Comparison of ENCODE assay signal across 15 cellular contexts in genomic region chr11:96095884-96096301, GRCh38.
DNase-seq lines count a peak whose midpoint lies in the region; ATAC-seq and TF ChIP-seq lines count a peak whose summit lies in the region.
"Had no signal": no experiment of that assay in that cellular context is flagged by ENCODE, and none has a peak within 500 bp of the region (broad histone marks: within the 10 kb centered on the region; RNA-seq: fewer than 3 reads in every experiment).

No MANE protein-coding gene starts in this region.

- H3K27ac Mint-ChIP-seq in activated naive CD8-positive, alpha-beta T cell treated with anti-CD3 and anti-CD28 coated beads for 36 hours, result peak overlapping the region; percentile 5
- H3K27ac Mint-ChIP-seq: dendritic cell treated with granulocyte-macrophage colony-stimulating factor and Interleukin-4, amounts not matched to agents 40 ng/mL and 50 ng/mL, for 4 days; WTC11 had no signal

- DNase-seq in NCI-H1417 (lab: John Stamatoyannopoulos, UW) (peak in 2 of 3 experiments; percentile 2 to 15), NCI-H1417 treated with DMSO at 0.1 percent for 48 hours (lab: John Stamatoyannopoulos, UW) (no peak), lower lobe of right lung (no peak), thyroid gland (peak; percentile 64 to 70), tibial nerve (ENCODE audit: low spot score in 2 of 2) (no peak)
- DNase-seq in activated naive CD8-positive, alpha-beta T cell treated with anti-CD3 and anti-CD28 coated beads for 36 hours, result no peak
- DNase-seq: COR-L47, NCI-H2107 had no signal

- H3K36me3 ChIP-seq in lower lobe of right lung (peaks cover 8% of the 10 kb centered on the region), thyroid gland (peaks cover 0 to 4% of the 10 kb centered on the region in 2 donors), tibial nerve (peaks cover 0 to 9% (median 0%) of the 10 kb centered on the region in 3 donors)

- peaks cover 62% of the 10 kb centered on the region for H3K4me1 Mint-ChIP-seq in activated naive CD8-positive, alpha-beta T cell treated with anti-CD3 and anti-CD28 coated beads for 36 hours

- no peak overlapping the region for H3K4me3 ChIP-seq in lower lobe of right lung
- H3K4me3 ChIP-seq in thyroid gland (replicated peaks in 1 of 3), result no peak overlapping the region
- no peak overlapping the region for H3K4me3 ChIP-seq in tibial nerve
- H3K4me3 ChIP-seq: SK-N-MC had no signal

- H3K27me3 ChIP-seq in lower lobe of right lung (ENCODE audit: low read depth) (no peaks in the 10 kb centered on the region), thyroid gland (no peaks in the 10 kb centered on the region), tibial nerve (no peaks in the 10 kb centered on the region)

- H3K9me3 ChIP-seq in lower lobe of right lung (no peaks in the 10 kb centered on the region), thyroid gland (no peaks in the 10 kb centered on the region), tibial nerve (no peaks in the 10 kb centered on the region)

- TF ChIP-seq POLR2A in thyroid gland (IDR thresholded peaks at IDR 0.05), result peak in 1 of 2 donors; percentile 45
- TF ChIP-seq POLR2A in tibial nerve (IDR thresholded peaks at IDR 0.05), result no peak

- TF ChIP-seq EP300 in tibial nerve (IDR thresholded peaks at IDR 0.05), result no peak

- no peaks in the 10 kb centered on the region for H3K27me3 Mint-ChIP-seq in activated naive CD8-positive, alpha-beta T cell treated with anti-CD3 and anti-CD28 coated beads for 36 hours
- H3K27me3 Mint-ChIP-seq: dendritic cell treated with granulocyte-macrophage colony-stimulating factor and Interleukin-4, amounts not matched to agents 40 ng/mL and 50 ng/mL, for 4 days had no signal

- ATAC-seq in lower lobe of right lung, result peak; percentile 87 to 90
- no peak for ATAC-seq in GM18861 (IDR thresholded peaks at IDR 0.05; ENCODE audit: unreplicated experiment)
- no peak for ATAC-seq in HG02938 (IDR thresholded peaks at IDR 0.05; ENCODE audit: unreplicated experiment)
- ATAC-seq: sciatic nerve, WTC11 had no signal

- H3K4me1 ChIP-seq in lower lobe of right lung (peaks cover 44% of the 10 kb centered on the region), thyroid gland (peaks cover 55 to 65% of the 10 kb centered on the region in 2 donors), tibial nerve (peaks cover 5 to 82% (median 33%) of the 10 kb centered on the region in 4 donors)

- H3K4me3 Mint-ChIP-seq in activated naive CD8-positive, alpha-beta T cell treated with anti-CD3 and anti-CD28 coated beads for 36 hours, result no peak overlapping the region
- H3K4me3 Mint-ChIP-seq: dendritic cell treated with granulocyte-macrophage colony-stimulating factor and Interleukin-4, amounts not matched to agents 40 ng/mL and 50 ng/mL, for 4 days; WTC11 had no signal

- no peak for TF ChIP-seq CTCF in lower lobe of right lung (IDR thresholded peaks at IDR 0.05)
- no peak for TF ChIP-seq CTCF in thyroid gland (IDR thresholded peaks at IDR 0.05)
- TF ChIP-seq CTCF in tibial nerve (IDR thresholded peaks at IDR 0.05), result no peak

- H3K27ac ChIP-seq in lower lobe of right lung, result peak overlapping the region; percentile 57
- peak overlapping the region; percentile 73 to 97 (median 89) for H3K27ac ChIP-seq in thyroid gland
- H3K27ac ChIP-seq in tibial nerve, result peak overlapping the region in 2 of 4 donors; percentile 82 to 84
- H3K27ac ChIP-seq: KMS-11, SK-N-MC had no signal

- intact Hi-C loops in lower lobe of right lung (cut with DNase I) (no loop called here), thyroid gland (cut with DNase I) (no loop called here)

- no peaks in the 10 kb centered on the region for H3K9me3 Mint-ChIP-seq in activated naive CD8-positive, alpha-beta T cell treated with anti-CD3 and anti-CD28 coated beads for 36 hours
- H3K9me3 Mint-ChIP-seq: dendritic cell treated with granulocyte-macrophage colony-stimulating factor and Interleukin-4, amounts not matched to agents 40 ng/mL and 50 ng/mL, for 4 days; WTC11 had no signal

- 24 to 34% methylated on average over 2 of the region's 2 CpGs for WGBS in thyroid gland, 2 donors
- 60 to 64% methylated on average over 2 of the region's 2 CpGs for WGBS in tibial nerve, 2 donors

- H3K36me3 Mint-ChIP-seq in activated naive CD8-positive, alpha-beta T cell treated with anti-CD3 and anti-CD28 coated beads for 36 hours, result peaks cover 35% of the 10 kb centered on the region
- H3K36me3 Mint-ChIP-seq: WTC11 had no signal

Comparison
In these comparisons a context has a peak if more than half of its experiments do, and no peak if none do; other contexts are left out.
1. DNase-seq: peak in NCI-H1417 (2 of 3) and thyroid gland (2 of 2); none in NCI-H1417 treated with DMSO at 0.1 percent for 48 hours (single experiment), activated naive CD8-positive, alpha-beta T cell treated with anti-CD3 and anti-CD28 coated beads for 36 hours (single experiment), lower lobe of right lung (single experiment) and tibial nerve (0 of 2).
2. ATAC-seq: peak in lower lobe of right lung (2 of 2); none in GM18861 (single experiment) and HG02938 (single experiment).